In genomic region chr16:1823821-1824220, GRCh38 we compare ENCODE assay signal across 9 cellular contexts. TPM values are rescaled to one million over a fixed set of nuclear protein-coding genes. Genes with fewer than 3 reads are reported as not detected.
DNase-seq lines count a peak whose midpoint lies in the region; FAIRE-seq and TF ChIP-seq lines count a peak whose summit lies in the region.
"Had no signal": no experiment of that assay in that cellular context is flagged by ENCODE, and none has a peak within 500 bp of the region (broad histone marks: within the 10 kb centered on the region; RNA-seq: fewer than 3 reads in every experiment).

No MANE protein-coding gene starts in this region.

- no peaks in the 10 kb centered on the region for H3K36me3 ChIP-seq in SJCRH30

- peak; percentile 60 for TF ChIP-seq CTCF in GM12865 (IDR thresholded peaks at IDR 0.05; ENCODE audit: insufficient read depth, low read depth, low read length, missing control alignments)
- TF ChIP-seq CTCF in fibroblast of pulmonary artery (IDR thresholded peaks at IDR 0.05; ENCODE audit: low read length, missing control alignments): peak; percentile 30

- peaks cover 2% of the 10 kb centered on the region; the same call in 1 of the 2 replicates for H3K4me1 ChIP-seq in SJCRH30

- peak; percentile 97 for FAIRE-seq in urothelium cell line (lab: Jason Lieb, UNC)

- H3K9me3 ChIP-seq in SJCRH30 (replicated peaks): no peaks in the 10 kb centered on the region

- in situ Hi-C loops in ACHN (cut with HindIII; ENCODE audit: low pct_ligation_motif_present, low pct_unique_long_range_greater_than_20kb, low sequenced_read_pairs): no loop called here

- H3K27ac ChIP-seq in SJCRH30: no peak overlapping the region
- H3K27ac ChIP-seq: epithelial cell of prostate had no signal

- H3K27me3 ChIP-seq in SJCRH30: no peaks in the 10 kb centered on the region

- peak; percentile 86 for DNase-seq in ACHN
- DNase-seq in GM12865 (ENCODE audit: low read depth): peak; percentile 83
- peak; percentile 28 to 37 for DNase-seq in SJCRH30
- DNase-seq in fibroblast of pulmonary artery (ENCODE audit: low read depth): peak; percentile 68
- DNase-seq in urothelium cell line (ENCODE audit: low spot score): peak; percentile 58
- no peak for DNase-seq in NOMO-1 (lab: John Stamatoyannopoulos, UW; ENCODE audit: unreplicated experiment in 2 of 2)
- no peak for DNase-seq in NCI-H2196 (lab: John Stamatoyannopoulos, UW; ENCODE audit: unreplicated experiment)
- no peak for DNase-seq in NCI-H1092 (lab: John Stamatoyannopoulos, UW)

- H3K4me3 ChIP-seq in GM12865 (ENCODE audit: low read depth, low read length) (no peak overlapping the region), SJCRH30 (no peak overlapping the region), fibroblast of pulmonary artery (replicated peaks; ENCODE audit: low read depth, low read length) (no peak overlapping the region)

RNA-seq across cellular contexts. Expression of gene HAGH, which starts 2.8 kb away (rescaled TPM):
- 14.6 and 15.0 TPM in 2 replicates for total RNA-seq in SJCRH30 (2014; rRNA removed; shearing (Covaris generic))

RNA-seq across cellular contexts. Expression of gene FAHD1, which starts 3.2 kb away (rescaled TPM):
- total RNA-seq in SJCRH30 (2014; rRNA removed; shearing (Covaris generic)): 16.2 and 19.5 TPM in 2 replicates

RNA-seq across cellular contexts. Expression of gene IGFALS, which starts 30.3 kb away (rescaled TPM):
- total RNA-seq in SJCRH30 (2014; rRNA removed; shearing (Covaris generic)): not detected in 2 replicates

RNA-seq across cellular contexts. Expression of gene NUBP2, which starts 41.1 kb away (rescaled TPM):
- total RNA-seq in SJCRH30 (2014; rRNA removed; shearing (Covaris generic)): 45.0 and 55.3 TPM in 2 replicates

RNA-seq across cellular contexts. Expression of gene SPSB3, which starts 41.5 kb away (rescaled TPM):
- total RNA-seq in SJCRH30 (2014; rRNA removed; shearing (Covaris generic)): 9.6 and 12.4 TPM in 2 replicates

Comparison
In these comparisons a context has a peak if more than half of its experiments do, and no peak if none do; other contexts are left out.
1. DNase-seq: peak in ACHN (single experiment), GM12865 (single experiment), SJCRH30 (2 of 2), fibroblast of pulmonary artery (single experiment) and urothelium cell line (single experiment); none in NOMO-1 (0 of 2), NCI-H2196 (single experiment) and NCI-H1092 (single experiment).